ENCODE assay signal across 1 cellular context in the genomic region with DNA sequence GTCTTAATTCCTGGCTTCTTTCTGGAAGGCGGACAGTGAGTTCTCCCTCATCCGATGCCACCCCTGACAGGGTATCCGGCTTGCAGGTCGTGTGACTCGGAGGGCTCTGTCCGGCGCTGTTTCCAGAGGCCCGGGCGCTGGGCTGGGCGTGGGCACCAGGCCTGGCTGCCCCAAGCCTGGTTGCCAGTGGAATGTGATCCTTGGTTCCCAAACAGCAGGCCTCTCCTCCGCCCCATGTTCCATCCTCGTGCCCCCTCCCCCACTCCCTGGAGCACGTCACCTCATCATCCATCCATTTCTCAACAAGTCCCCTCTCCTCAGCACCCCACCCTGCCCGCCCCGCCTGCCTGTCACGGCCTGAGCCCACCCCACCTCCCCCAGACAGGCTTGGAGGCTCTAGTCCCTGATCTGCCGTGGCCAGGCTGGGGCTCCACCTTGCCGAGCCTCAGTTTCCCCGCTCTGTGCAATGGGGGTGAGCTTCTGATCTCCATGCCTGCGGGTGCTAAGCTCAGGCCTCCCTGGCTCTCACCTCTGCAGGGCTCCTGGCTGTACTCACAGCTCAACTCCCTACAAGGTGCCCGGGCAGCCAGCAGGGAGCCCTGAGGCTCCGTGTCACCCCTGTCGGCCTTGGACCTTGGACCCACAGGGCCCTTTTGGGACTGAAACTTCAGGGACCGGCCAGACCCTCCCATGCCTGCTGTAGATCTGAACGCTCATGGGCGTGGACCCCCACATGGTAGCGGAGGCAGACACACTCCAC.
TF ChIP-seq lines count a peak whose summit lies in the region.

No MANE protein-coding gene starts in this region.

TF ChIP-seq in GM12878, 131 proteins besides CTCF, POLR2A, EP300 and RAD21:
- TF ChIP-seq, protein P1, sequence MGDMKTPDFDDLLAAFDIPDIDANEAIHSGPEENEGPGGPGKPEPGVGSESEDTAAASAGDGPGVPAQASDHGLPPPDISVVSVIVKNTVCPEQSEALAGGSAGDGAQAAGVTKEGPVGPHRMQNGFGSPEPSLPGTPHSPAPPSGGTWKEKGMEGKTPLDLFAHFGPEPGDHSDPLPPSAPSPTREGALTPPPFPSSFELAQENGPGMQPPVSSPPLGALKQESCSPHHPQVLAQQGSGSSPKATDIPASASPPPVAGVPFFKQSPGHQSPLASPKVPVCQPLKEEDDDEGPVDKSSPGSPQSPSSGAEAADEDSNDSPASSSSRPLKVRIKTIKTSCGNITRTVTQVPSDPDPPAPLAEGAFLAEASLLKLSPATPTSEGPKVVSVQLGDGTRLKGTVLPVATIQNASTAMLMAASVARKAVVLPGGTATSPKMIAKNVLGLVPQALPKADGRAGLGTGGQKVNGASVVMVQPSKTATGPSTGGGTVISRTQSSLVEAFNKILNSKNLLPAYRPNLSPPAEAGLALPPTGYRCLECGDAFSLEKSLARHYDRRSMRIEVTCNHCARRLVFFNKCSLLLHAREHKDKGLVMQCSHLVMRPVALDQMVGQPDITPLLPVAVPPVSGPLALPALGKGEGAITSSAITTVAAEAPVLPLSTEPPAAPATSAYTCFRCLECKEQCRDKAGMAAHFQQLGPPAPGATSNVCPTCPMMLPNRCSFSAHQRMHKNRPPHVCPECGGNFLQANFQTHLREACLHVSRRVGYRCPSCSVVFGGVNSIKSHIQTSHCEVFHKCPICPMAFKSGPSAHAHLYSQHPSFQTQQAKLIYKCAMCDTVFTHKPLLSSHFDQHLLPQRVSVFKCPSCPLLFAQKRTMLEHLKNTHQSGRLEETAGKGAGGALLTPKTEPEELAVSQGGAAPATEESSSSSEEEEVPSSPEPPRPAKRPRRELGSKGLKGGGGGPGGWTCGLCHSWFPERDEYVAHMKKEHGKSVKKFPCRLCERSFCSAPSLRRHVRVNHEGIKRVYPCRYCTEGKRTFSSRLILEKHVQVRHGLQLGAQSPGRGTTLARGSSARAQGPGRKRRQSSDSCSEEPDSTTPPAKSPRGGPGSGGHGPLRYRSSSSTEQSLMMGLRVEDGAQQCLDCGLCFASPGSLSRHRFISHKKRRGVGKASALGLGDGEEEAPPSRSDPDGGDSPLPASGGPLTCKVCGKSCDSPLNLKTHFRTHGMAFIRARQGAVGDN (IDR thresholded peaks at IDR 0.05), result no peak
- TF ChIP-seq, protein P2, sequence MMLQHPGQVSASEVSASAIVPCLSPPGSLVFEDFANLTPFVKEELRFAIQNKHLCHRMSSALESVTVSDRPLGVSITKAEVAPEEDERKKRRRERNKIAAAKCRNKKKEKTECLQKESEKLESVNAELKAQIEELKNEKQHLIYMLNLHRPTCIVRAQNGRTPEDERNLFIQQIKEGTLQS (IDR thresholded peaks at IDR 0.05; ENCODE audit: borderline replicate concordance, extremely low read depth, low read depth, low read length), result no peak
- TF ChIP-seq, protein P3, sequence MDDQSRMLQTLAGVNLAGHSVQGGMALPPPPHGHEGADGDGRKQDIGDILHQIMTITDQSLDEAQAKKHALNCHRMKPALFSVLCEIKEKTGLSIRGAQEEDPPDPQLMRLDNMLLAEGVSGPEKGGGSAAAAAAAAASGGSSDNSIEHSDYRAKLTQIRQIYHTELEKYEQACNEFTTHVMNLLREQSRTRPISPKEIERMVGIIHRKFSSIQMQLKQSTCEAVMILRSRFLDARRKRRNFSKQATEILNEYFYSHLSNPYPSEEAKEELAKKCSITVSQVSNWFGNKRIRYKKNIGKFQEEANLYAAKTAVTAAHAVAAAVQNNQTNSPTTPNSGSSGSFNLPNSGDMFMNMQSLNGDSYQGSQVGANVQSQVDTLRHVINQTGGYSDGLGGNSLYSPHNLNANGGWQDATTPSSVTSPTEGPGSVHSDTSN (IDR thresholded peaks at IDR 0.05; ENCODE audit: insufficient replicate concordance, low read depth, low read length), result no peak
- TF ChIP-seq DPF2 (IDR thresholded peaks at IDR 0.05) (no peak), NFIC (IDR thresholded peaks at IDR 0.05; ENCODE audit: low read depth, low read length) (no peak), RBBP5 (conservative IDR thresholded peaks at IDR 0.05) (no peak), SMC3 (IDR thresholded peaks at IDR 0.05; ENCODE audit: borderline replicate concordance, low read length) (no peak), SMARCA5 (IDR thresholded peaks at IDR 0.05) (0 out of 2 replicates have a peak, but pooled peaks have one; percentile 23)
